8 cellular contexts compared by ENCODE assay signal in genomic region chr1:67646145-67647035, GRCh38. TPM values are rescaled to one million over a fixed set of nuclear protein-coding genes. Genes with fewer than 3 reads are reported as not detected.
DNase-seq lines count a peak whose midpoint lies in the region; ATAC-seq and TF ChIP-seq lines count a peak whose summit lies in the region.

No MANE protein-coding gene starts in this region.

- H3K27me3 ChIP-seq in breast epithelium (no peaks in the 10 kb centered on the region), right cardiac atrium (ENCODE audit: control insufficient read depth, insufficient read depth) (no peaks in the 10 kb centered on the region), uterus (no peaks in the 10 kb centered on the region)

- no TSS peak for BruUV-seq in MCF 10A (replicated peaks; lab: Mats Ljungman, UMichigan)

- peaks cover 7 to 17% of the 10 kb centered on the region in 2 donors for H3K4me1 ChIP-seq in breast epithelium
- peaks cover 6% of the 10 kb centered on the region for H3K4me1 ChIP-seq in right cardiac atrium (ENCODE audit: control insufficient read depth, insufficient read depth, low read length)
- peaks cover 13 to 17% of the 10 kb centered on the region in 2 donors for H3K4me1 ChIP-seq in uterus

- H3K4me1 Mint-ChIP-seq in MCF 10A (ENCODE audit: insufficient read depth, unreplicated experiment): no peaks in the 10 kb centered on the region

- CTCF ChIA-PET in MCF 10A (lab: Yijun Ruan, JAX): interaction anchor here (0.6 to 1.0 kb wide), 5 partner anchors 26 to 589 kb away, joined by 3 to 4 read pairs (median 3); no protein-coding TSS in a partner anchor

- no peaks in the 10 kb centered on the region for H3K36me3 Mint-ChIP-seq in MCF 10A (ENCODE audit: insufficient read depth, unreplicated experiment)

- POLR2A ChIA-PET in MCF 10A (lab: Yijun Ruan, JAX): interaction anchor here (0.6 to 2.4 kb wide), 7 partner anchors 8 to 85 kb away, joined by 3 to 11 read pairs (median 4); partner anchors contain the start of gene GADD45A

- no peak for DNase-seq in breast epithelium (ENCODE audit: low spot score in 2 of 2)
- no peak for DNase-seq in MCF 10A (ENCODE audit: unreplicated experiment)
- peak; percentile 2 for DNase-seq in SK-N-MC (ENCODE audit: low read depth, low spot score)
- peak; percentile 48 to 90 (median 86) for DNase-seq in right cardiac atrium
- peak; percentile 37 to 62 for DNase-seq in uterus
- DNase-seq in occipital lobe (lab: John Stamatoyannopoulos, UW): no peak

- no peaks in the 10 kb centered on the region for H3K27me3 Mint-ChIP-seq in MCF 10A (ENCODE audit: insufficient read depth, unreplicated experiment)

- peak; percentile 46 to 57 for ATAC-seq in right cardiac atrium
- no peak for ATAC-seq in HG03045 (IDR thresholded peaks at IDR 0.05; ENCODE audit: unreplicated experiment)
- no peak for ATAC-seq in HG03108 (IDR thresholded peaks at IDR 0.05; ENCODE audit: unreplicated experiment)

- H3K27ac Mint-ChIP-seq in MCF 10A (ENCODE audit: low read depth, unreplicated experiment): no peak overlapping the region

- H3K9ac ChIP-seq in SK-N-MC (ENCODE audit: insufficient read length): no peak overlapping the region

- TF ChIP-seq CTCF in breast epithelium (IDR thresholded peaks at IDR 0.05) (no peak), MCF 10A (IDR thresholded peaks at IDR 0.05; ENCODE audit: unreplicated experiment) (no peak), uterus (IDR thresholded peaks at IDR 0.05) (no peak)

- no peak overlapping the region for H3K4me3 ChIP-seq in breast epithelium
- H3K4me3 ChIP-seq in SK-N-MC: no peak overlapping the region
- no peak overlapping the region for H3K4me3 ChIP-seq in right cardiac atrium (ENCODE audit: low read length)
- H3K4me3 ChIP-seq in uterus: no peak overlapping the region

- no peak overlapping the region for H3K4me3 Mint-ChIP-seq in MCF 10A (ENCODE audit: unreplicated experiment)

- WGBS in right cardiac atrium: 34% methylated on average over 3 of the region's 3 CpGs

- TF ChIP-seq POLR2A in breast epithelium (IDR thresholded peaks at IDR 0.05): no peak
- TF ChIP-seq POLR2A in uterus (IDR thresholded peaks at IDR 0.05): no peak

- intact Hi-C loops in breast epithelium (cut with DNase I; ENCODE audit: low total_unique reads): no loop called here
- intact Hi-C loops in MCF 10A (cut with micrococcal nuclease): no loop called here
- intact Hi-C loops in right cardiac atrium (cut with DNase I): loop anchor here in 1 of 4 donors (5.0 kb wide), 1 partner anchor 36 kb away; no protein-coding TSS in a partner anchor
- intact Hi-C loops in uterus (cut with DNase I; ENCODE audit: low total_unique reads): no loop called here

- H3K27ac ChIP-seq in breast epithelium (peak overlapping the region; percentile 71 to 77), SK-N-MC (no peak overlapping the region), right cardiac atrium (ENCODE audit: low read length) (peak overlapping the region; percentile 51), uterus (peak overlapping the region; percentile 67 to 72)

- no peaks in the 10 kb centered on the region for H3K9me3 Mint-ChIP-seq in MCF 10A (ENCODE audit: unreplicated experiment)

- H3K36me3 ChIP-seq in breast epithelium (no peaks in the 10 kb centered on the region), SK-N-MC (ENCODE audit: insufficient read depth, low read length) (no peaks in the 10 kb centered on the region), uterus (no peaks in the 10 kb centered on the region)

- H3K9me3 ChIP-seq in breast epithelium: no peaks in the 10 kb centered on the region
- H3K9me3 ChIP-seq in SK-N-MC (ENCODE audit: low read depth, low read length): no peaks in the 10 kb centered on the region
- H3K9me3 ChIP-seq in right cardiac atrium (ENCODE audit: control insufficient read depth, low read length): no peaks in the 10 kb centered on the region
- H3K9me3 ChIP-seq in uterus: no peaks in the 10 kb centered on the region

RNA-seq across cellular contexts. Expression of gene GADD45A, which starts 38.6 kb away (rescaled TPM):
- 10 to 100 TPM; 52.4 to 68.2 (median 55.4) TPM for total RNA-seq in breast epithelium
- total RNA-seq in MCF 10A (2022): 183 and 225 TPM in 2 replicates
- total RNA-seq in right cardiac atrium: 10 to 100 TPM; 10.5 to 23.3 (median 18.2) TPM
- polyA plus RNA-seq in right cardiac atrium: 24.6 TPM
- 10 to 100 TPM; 11.1 to 35.6 (median 20.3) TPM for total RNA-seq in uterus
- 9.0 TPM for total RNA-seq in occipital lobe

Comparison
In these comparisons a context has a peak if more than half of its experiments do, and no peak if none do; other contexts are left out.
1. DNase-seq: peak in SK-N-MC (single experiment), right cardiac atrium (3 of 3) and uterus (2 of 2); none in breast epithelium (0 of 2), MCF 10A (single experiment) and occipital lobe (single experiment).
2. ATAC-seq: peak in right cardiac atrium (2 of 2); none in HG03045 (single experiment) and HG03108 (single experiment).